21 cellular contexts compared by ENCODE assay signal in genomic region chr12:99479149-99479548, GRCh38.
"Had no signal": no experiment of that assay in that cellular context is flagged by ENCODE, and none has a peak within 500 bp of the region (broad histone marks: within the 10 kb centered on the region; RNA-seq: fewer than 3 reads in every experiment).

No MANE protein-coding gene starts in this region.

- H3K9ac ChIP-seq: KMS-11, SK-N-SH had no signal

- DNase-seq: Kasumi-1, MM.1S, NCI-H1092 treated with DMSO at 0.1 percent for 48 hours, NCI-H1436, NCI-H187, NCI-H2029, NCI-H2081 treated with DMSO at 0.1 percent for 48 hours, NCI-H2171, NCI-H226, NCI-H446, NCI-H510A, NCI-H524 treated with DMSO at 0.1 percent for 48 hours, NCI-H774, SHP77, SK-N-SH, T-helper 1 cell, T-helper 17 cell had no signal

- FAIRE-seq: HTR-8/SVneo had no signal

- H3K9me3 ChIP-seq: SK-N-SH had no signal

- H3K27ac ChIP-seq: HL-60, KMS-11, RWPE1 had no signal

- ATAC-seq: T-helper 17 cell had no signal

- H3K4me2 ChIP-seq: KMS-11, SK-N-SH had no signal
